ENCODE assay signal across 1 cellular context in the genomic region with DNA sequence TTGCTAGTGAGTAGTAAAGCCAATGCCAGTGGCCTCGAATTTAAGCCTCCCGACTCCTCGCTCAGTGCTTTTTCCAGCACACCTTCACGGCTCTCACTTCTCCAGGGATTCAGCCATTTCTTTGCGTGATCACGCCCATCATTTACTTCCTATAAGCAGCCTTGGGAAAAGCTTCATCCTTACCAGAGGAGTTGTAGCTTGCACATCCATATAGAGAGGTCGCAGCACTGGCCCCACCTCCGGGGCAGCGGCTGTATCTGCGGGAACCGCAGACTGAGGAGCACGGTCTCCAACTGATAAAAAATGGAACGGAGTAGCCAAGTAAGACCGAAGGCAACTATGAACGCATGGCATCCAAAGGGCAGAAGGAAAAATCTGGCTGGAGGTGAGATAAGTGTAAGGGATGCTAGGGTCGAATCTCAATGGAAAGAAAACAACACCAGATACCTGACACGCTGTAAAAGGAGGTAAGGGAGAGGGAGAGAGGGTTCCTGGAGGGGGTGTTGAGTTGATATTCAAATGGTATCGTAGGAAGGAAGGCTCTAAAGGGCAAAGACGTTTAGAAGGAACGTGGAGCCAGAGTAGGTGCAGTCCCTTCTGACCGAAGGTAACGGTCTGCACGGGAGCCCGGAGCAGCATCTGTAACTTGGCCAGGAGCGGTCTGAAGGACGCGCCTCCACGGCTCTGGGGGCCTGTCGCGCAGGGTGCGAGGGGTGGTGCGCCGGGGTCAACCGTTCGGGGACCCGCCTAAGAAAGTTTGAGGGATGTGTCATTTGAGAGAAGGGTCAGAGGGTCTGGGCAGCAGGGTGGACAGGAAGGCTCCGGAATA.
TF ChIP-seq lines count a peak whose summit lies in the region.

No MANE protein-coding gene starts in this region.

TF ChIP-seq in HepG2, 621 proteins besides CTCF, POLR2A, EP300 and RAD21 (continued from another document and continues in another):
- no peak for TF ChIP-seq U2AF2 (IDR thresholded peaks at IDR 0.05; ENCODE audit: low read depth, low read length)
- no peak for TF ChIP-seq NRL (CRISPR knock-in tag; IDR thresholded peaks at IDR 0.05; ENCODE audit: borderline replicate concordance)
- TF ChIP-seq ZNF430 (CRISPR knock-in tag; IDR thresholded peaks at IDR 0.05) = no peak
- TF ChIP-seq SCMH1 (CRISPR knock-in tag; IDR thresholded peaks at IDR 0.05; ENCODE audit: borderline replicate concordance) = no peak
- TF ChIP-seq MIXL1 (CRISPR knock-in tag; IDR thresholded peaks at IDR 0.05) = no peak
- no peak for TF ChIP-seq ZNF549 (CRISPR knock-in tag; IDR thresholded peaks at IDR 0.05)
- no peak for TF ChIP-seq KDM3A (CRISPR knock-in tag; IDR thresholded peaks at IDR 0.05; ENCODE audit: low read depth)
- TF ChIP-seq, protein P1, sequence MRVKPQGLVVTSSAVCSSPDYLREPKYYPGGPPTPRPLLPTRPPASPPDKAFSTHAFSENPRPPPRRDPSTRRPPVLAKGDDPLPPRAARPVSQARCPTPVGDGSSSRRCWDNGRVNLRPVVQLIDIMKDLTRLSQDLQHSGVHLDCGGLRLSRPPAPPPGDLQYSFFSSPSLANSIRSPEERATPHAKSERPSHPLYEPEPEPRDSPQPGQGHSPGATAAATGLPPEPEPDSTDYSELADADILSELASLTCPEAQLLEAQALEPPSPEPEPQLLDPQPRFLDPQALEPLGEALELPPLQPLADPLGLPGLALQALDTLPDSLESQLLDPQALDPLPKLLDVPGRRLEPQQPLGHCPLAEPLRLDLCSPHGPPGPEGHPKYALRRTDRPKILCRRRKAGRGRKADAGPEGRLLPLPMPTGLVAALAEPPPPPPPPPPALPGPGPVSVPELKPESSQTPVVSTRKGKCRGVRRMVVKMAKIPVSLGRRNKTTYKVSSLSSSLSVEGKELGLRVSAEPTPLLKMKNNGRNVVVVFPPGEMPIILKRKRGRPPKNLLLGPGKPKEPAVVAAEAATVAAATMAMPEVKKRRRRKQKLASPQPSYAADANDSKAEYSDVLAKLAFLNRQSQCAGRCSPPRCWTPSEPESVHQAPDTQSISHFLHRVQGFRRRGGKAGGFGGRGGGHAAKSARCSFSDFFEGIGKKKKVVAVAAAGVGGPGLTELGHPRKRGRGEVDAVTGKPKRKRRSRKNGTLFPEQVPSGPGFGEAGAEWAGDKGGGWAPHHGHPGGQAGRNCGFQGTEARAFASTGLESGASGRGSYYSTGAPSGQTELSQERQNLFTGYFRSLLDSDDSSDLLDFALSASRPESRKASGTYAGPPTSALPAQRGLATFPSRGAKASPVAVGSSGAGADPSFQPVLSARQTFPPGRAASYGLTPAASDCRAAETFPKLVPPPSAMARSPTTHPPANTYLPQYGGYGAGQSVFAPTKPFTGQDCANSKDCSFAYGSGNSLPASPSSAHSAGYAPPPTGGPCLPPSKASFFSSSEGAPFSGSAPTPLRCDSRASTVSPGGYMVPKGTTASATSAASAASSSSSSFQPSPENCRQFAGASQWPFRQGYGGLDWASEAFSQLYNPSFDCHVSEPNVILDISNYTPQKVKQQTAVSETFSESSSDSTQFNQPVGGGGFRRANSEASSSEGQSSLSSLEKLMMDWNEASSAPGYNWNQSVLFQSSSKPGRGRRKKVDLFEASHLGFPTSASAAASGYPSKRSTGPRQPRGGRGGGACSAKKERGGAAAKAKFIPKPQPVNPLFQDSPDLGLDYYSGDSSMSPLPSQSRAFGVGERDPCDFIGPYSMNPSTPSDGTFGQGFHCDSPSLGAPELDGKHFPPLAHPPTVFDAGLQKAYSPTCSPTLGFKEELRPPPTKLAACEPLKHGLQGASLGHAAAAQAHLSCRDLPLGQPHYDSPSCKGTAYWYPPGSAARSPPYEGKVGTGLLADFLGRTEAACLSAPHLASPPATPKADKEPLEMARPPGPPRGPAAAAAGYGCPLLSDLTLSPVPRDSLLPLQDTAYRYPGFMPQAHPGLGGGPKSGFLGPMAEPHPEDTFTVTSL (CRISPR knock-in tag; IDR thresholded peaks at IDR 0.05; ENCODE audit: borderline replicate concordance) = no peak; the same call in 1 of the 2 replicates
- TF ChIP-seq FLYWCH1 (CRISPR knock-in tag; IDR thresholded peaks at IDR 0.05) = no peak
- TF ChIP-seq CHD2 (IDR thresholded peaks at IDR 0.05; ENCODE audit: low read depth, low read length) = no peak
- no peak for TF ChIP-seq KDM1A (CRISPR knock-in tag; IDR thresholded peaks at IDR 0.05)
- TF ChIP-seq, protein P2, sequence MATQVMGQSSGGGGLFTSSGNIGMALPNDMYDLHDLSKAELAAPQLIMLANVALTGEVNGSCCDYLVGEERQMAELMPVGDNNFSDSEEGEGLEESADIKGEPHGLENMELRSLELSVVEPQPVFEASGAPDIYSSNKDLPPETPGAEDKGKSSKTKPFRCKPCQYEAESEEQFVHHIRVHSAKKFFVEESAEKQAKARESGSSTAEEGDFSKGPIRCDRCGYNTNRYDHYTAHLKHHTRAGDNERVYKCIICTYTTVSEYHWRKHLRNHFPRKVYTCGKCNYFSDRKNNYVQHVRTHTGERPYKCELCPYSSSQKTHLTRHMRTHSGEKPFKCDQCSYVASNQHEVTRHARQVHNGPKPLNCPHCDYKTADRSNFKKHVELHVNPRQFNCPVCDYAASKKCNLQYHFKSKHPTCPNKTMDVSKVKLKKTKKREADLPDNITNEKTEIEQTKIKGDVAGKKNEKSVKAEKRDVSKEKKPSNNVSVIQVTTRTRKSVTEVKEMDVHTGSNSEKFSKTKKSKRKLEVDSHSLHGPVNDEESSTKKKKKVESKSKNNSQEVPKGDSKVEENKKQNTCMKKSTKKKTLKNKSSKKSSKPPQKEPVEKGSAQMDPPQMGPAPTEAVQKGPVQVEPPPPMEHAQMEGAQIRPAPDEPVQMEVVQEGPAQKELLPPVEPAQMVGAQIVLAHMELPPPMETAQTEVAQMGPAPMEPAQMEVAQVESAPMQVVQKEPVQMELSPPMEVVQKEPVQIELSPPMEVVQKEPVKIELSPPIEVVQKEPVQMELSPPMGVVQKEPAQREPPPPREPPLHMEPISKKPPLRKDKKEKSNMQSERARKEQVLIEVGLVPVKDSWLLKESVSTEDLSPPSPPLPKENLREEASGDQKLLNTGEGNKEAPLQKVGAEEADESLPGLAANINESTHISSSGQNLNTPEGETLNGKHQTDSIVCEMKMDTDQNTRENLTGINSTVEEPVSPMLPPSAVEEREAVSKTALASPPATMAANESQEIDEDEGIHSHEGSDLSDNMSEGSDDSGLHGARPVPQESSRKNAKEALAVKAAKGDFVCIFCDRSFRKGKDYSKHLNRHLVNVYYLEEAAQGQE (IDR thresholded peaks at IDR 0.05; ENCODE audit: borderline replicate concordance in 1 of 2, low read depth in 1 of 2, low read length in 2 of 2) = no peak
- no peak for TF ChIP-seq ZNF33B (CRISPR knock-in tag; IDR thresholded peaks at IDR 0.05)
- TF ChIP-seq, protein P3, sequence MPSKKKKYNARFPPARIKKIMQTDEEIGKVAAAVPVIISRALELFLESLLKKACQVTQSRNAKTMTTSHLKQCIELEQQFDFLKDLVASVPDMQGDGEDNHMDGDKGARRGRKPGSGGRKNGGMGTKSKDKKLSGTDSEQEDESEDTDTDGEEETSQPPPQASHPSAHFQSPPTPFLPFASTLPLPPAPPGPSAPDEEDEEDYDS (CRISPR knock-in tag; IDR thresholded peaks at IDR 0.05) = no peak
- TF ChIP-seq TARDBP (CRISPR knock-in tag; IDR thresholded peaks at IDR 0.05) = no peak
- TF ChIP-seq HDAC2 (CRISPR knock-in tag; IDR thresholded peaks at IDR 0.05) = no peak
- TF ChIP-seq ZNF143 (CRISPR knock-in tag; IDR thresholded peaks at IDR 0.05) = no peak
- no peak for TF ChIP-seq NR2C2 (CRISPR knock-in tag; IDR thresholded peaks at IDR 0.05; ENCODE audit: borderline replicate concordance)
- TF ChIP-seq FOXK1 (CRISPR knock-in tag; IDR thresholded peaks at IDR 0.05; ENCODE audit: borderline replicate concordance, low read depth) = no peak
- no peak for TF ChIP-seq ZNF674 (CRISPR knock-in tag; IDR thresholded peaks at IDR 0.05; ENCODE audit: low read depth)
- TF ChIP-seq PCBP2 (optimal IDR thresholded peaks at IDR 0.05; ENCODE audit: low read depth, low read length, poor library complexity, severe bottlenecking) = peak; percentile 74
- peak; percentile 93; the same call in 1 of the 2 replicates for TF ChIP-seq ZNF251 (CRISPR knock-in tag; IDR thresholded peaks at IDR 0.05)
- no peak for TF ChIP-seq POLR2AphosphoS2 (IDR thresholded peaks at IDR 0.05; ENCODE audit: low read depth, low read length)
- TF ChIP-seq IKZF1 (IDR thresholded peaks at IDR 0.05) = no peak
- no peak for TF ChIP-seq PRPF4 (IDR thresholded peaks at IDR 0.05; ENCODE audit: low read depth, low read length, poor library complexity, severe bottlenecking)
- TF ChIP-seq ELF1 (CRISPR knock-in tag; IDR thresholded peaks at IDR 0.05) = no peak
- TF ChIP-seq ZNF333 (CRISPR knock-in tag; IDR thresholded peaks at IDR 0.05; ENCODE audit: borderline replicate concordance) = no peak
- TF ChIP-seq, protein P4, sequence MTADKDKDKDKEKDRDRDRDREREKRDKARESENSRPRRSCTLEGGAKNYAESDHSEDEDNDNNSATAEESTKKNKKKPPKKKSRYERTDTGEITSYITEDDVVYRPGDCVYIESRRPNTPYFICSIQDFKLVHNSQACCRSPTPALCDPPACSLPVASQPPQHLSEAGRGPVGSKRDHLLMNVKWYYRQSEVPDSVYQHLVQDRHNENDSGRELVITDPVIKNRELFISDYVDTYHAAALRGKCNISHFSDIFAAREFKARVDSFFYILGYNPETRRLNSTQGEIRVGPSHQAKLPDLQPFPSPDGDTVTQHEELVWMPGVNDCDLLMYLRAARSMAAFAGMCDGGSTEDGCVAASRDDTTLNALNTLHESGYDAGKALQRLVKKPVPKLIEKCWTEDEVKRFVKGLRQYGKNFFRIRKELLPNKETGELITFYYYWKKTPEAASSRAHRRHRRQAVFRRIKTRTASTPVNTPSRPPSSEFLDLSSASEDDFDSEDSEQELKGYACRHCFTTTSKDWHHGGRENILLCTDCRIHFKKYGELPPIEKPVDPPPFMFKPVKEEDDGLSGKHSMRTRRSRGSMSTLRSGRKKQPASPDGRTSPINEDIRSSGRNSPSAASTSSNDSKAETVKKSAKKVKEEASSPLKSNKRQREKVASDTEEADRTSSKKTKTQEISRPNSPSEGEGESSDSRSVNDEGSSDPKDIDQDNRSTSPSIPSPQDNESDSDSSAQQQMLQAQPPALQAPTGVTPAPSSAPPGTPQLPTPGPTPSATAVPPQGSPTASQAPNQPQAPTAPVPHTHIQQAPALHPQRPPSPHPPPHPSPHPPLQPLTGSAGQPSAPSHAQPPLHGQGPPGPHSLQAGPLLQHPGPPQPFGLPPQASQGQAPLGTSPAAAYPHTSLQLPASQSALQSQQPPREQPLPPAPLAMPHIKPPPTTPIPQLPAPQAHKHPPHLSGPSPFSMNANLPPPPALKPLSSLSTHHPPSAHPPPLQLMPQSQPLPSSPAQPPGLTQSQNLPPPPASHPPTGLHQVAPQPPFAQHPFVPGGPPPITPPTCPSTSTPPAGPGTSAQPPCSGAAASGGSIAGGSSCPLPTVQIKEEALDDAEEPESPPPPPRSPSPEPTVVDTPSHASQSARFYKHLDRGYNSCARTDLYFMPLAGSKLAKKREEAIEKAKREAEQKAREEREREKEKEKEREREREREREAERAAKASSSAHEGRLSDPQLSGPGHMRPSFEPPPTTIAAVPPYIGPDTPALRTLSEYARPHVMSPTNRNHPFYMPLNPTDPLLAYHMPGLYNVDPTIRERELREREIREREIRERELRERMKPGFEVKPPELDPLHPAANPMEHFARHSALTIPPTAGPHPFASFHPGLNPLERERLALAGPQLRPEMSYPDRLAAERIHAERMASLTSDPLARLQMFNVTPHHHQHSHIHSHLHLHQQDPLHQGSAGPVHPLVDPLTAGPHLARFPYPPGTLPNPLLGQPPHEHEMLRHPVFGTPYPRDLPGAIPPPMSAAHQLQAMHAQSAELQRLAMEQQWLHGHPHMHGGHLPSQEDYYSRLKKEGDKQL (CRISPR knock-in tag; IDR thresholded peaks at IDR 0.05; ENCODE audit: low read depth) = no peak
- TF ChIP-seq, protein P5, sequence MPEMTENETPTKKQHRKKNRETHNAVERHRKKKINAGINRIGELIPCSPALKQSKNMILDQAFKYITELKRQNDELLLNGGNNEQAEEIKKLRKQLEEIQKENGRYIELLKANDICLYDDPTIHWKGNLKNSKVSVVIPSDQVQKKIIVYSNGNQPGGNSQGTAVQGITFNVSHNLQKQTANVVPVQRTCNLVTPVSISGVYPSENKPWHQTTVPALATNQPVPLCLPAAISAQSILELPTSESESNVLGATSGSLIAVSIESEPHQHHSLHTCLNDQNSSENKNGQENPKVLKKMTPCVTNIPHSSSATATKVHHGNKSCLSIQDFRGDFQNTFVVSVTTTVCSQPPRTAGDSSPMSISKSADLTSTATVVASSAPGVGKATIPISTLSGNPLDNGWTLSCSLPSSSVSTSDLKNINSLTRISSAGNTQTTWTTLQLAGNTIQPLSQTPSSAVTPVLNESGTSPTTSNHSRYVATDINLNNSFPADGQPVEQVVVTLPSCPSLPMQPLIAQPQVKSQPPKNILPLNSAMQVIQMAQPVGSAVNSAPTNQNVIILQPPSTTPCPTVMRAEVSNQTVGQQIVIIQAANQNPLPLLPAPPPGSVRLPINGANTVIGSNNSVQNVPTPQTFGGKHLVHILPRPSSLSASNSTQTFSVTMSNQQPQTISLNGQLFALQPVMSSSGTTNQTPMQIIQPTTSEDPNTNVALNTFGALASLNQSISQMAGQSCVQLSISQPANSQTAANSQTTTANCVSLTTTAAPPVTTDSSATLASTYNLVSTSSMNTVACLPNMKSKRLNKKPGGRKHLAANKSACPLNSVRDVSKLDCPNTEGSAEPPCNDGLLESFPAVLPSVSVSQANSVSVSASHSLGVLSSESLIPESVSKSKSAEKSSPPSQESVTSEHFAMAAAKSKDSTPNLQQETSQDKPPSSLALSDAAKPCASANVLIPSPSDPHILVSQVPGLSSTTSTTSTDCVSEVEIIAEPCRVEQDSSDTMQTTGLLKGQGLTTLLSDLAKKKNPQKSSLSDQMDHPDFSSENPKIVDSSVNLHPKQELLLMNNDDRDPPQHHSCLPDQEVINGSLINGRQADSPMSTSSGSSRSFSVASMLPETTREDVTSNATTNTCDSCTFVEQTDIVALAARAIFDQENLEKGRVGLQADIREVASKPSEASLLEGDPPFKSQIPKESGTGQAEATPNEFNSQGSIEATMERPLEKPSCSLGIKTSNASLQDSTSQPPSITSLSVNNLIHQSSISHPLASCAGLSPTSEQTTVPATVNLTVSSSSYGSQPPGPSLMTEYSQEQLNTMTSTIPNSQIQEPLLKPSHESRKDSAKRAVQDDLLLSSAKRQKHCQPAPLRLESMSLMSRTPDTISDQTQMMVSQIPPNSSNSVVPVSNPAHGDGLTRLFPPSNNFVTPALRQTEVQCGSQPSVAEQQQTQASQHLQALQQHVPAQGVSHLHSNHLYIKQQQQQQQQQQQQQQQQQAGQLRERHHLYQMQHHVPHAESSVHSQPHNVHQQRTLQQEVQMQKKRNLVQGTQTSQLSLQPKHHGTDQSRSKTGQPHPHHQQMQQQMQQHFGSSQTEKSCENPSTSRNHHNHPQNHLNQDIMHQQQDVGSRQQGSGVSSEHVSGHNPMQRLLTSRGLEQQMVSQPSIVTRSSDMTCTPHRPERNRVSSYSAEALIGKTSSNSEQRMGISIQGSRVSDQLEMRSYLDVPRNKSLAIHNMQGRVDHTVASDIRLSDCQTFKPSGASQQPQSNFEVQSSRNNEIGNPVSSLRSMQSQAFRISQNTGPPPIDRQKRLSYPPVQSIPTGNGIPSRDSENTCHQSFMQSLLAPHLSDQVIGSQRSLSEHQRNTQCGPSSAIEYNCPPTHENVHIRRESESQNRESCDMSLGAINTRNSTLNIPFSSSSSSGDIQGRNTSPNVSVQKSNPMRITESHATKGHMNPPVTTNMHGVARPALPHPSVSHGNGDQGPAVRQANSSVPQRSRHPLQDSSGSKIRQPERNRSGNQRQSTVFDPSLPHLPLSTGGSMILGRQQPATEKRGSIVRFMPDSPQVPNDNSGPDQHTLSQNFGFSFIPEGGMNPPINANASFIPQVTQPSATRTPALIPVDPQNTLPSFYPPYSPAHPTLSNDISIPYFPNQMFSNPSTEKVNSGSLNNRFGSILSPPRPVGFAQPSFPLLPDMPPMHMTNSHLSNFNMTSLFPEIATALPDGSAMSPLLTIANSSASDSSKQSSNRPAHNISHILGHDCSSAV (CRISPR knock-in tag; IDR thresholded peaks at IDR 0.05; ENCODE audit: borderline replicate concordance) = no peak
- TF ChIP-seq ZKSCAN8 (CRISPR knock-in tag; IDR thresholded peaks at IDR 0.05; ENCODE audit: borderline replicate concordance) = no peak
- TF ChIP-seq ZC3H4 (CRISPR knock-in tag; IDR thresholded peaks at IDR 0.05; ENCODE audit: borderline replicate concordance) = peak; percentile 48; the same call in 1 of the 2 replicates
